ENCODE assay signal across 8 cellular contexts in genomic region chr22:30574095-30574981, GRCh38. TPM values are rescaled to one million over a fixed set of nuclear protein-coding genes. Genes with fewer than 3 reads are reported as not detected.
DNase-seq lines count a peak whose midpoint lies in the region; ATAC-seq and TF ChIP-seq lines count a peak whose summit lies in the region.

GAL3ST1 (minus strand) TSS chr22:30574665; CDS start chr22:30557392, 17,273 bp downstream.

- H3K27ac Mint-ChIP-seq in CD14-positive monocyte (no peak within 1 kb of the TSS), HFFc6 (no peak within 1 kb of the TSS)

- H2AFZ ChIP-seq in HCT116 (ENCODE audit: low read depth, low read length, poor library complexity, severe bottlenecking) = no peak within 1 kb of the TSS

- H4K20me1 ChIP-seq in HCT116 (ENCODE audit: insufficient read depth) = no peaks in the 10 kb centered on the region

- H3K79me2 ChIP-seq in HCT116 (ENCODE audit: insufficient read depth, low read length) = no peaks in the 10 kb centered on the region

- H3K4me1 ChIP-seq in HCT116 (ENCODE audit: control insufficient read depth in 1 of 2, insufficient read depth in 2 of 2, low read length in 2 of 2) (peaks cover 6 to 22% of the 10 kb centered on the region in 2 experiments; a peak in 3 of 4 replicates), ascending aorta (peaks cover 4 to 11% of the 10 kb centered on the region in 2 donors), skeletal muscle satellite cell (ENCODE audit: control insufficient read depth, insufficient read depth, low read length) (peaks cover 16% of the 10 kb centered on the region)

- H3K9ac ChIP-seq in HCT116 (ENCODE audit: low read length) (no peak within 1 kb of the TSS), skeletal muscle satellite cell (ENCODE audit: low read depth, low read length) (peak within 1 kb of the TSS; percentile 53)

- RAD21 ChIA-PET in HCT116 (lab: Charles Lee; ENCODE audit: low non-redundant PET in 1 of 2, low total read pairs in 2 of 2, uncharacterized antibody in 2 of 2, unreplicated experiment in 2 of 2) = no interaction called here

- H3K4me3 Mint-ChIP-seq in CD14-positive monocyte (peak within 1 kb of the TSS in 1 of 2 donors; percentile 73), HFFc6 (no peak within 1 kb of the TSS)

- intact Hi-C loops in HCT116 (cut with micrococcal nuclease) = no loop called here
- intact Hi-C loops in ascending aorta (cut with DNase I) = no loop called here
- intact Hi-C loops in left colon (cut with DNase I, micrococcal nuclease) = no loop called here
- intact Hi-C loops in CD14-positive monocyte (cut with micrococcal nuclease) = no loop called here

- CTCF ChIA-PET in HCT116 (lab: Charles Lee) = no interaction called here

- H3K4me1 Mint-ChIP-seq in CD14-positive monocyte (peaks cover 4% of the 10 kb centered on the region), HFFc6 (ENCODE audit: low read depth) (no peaks in the 10 kb centered on the region)

- H3K27me3 ChIP-seq in HCT116 (ENCODE audit: insufficient read depth, low read length) = no peaks in the 10 kb centered on the region
- H3K27me3 ChIP-seq in ascending aorta = no peaks in the 10 kb centered on the region
- H3K27me3 ChIP-seq in skeletal muscle satellite cell (ENCODE audit: control insufficient read depth, insufficient read depth, low read length) = peaks cover 8% of the 10 kb centered on the region

- TF ChIP-seq CTCF in HCT116 (IDR thresholded peaks at IDR 0.05 in 2 of 3, conservative IDR thresholded peaks at IDR 0.05 in 1 of 3; ENCODE audit: borderline replicate concordance in 1 of 3, insufficient read depth in 1 of 3, low read depth in 2 of 3, low read length in 2 of 3) (no peak), ascending aorta (IDR thresholded peaks at IDR 0.05) (no peak), CD14-positive monocyte (IDR thresholded peaks at IDR 0.05) (no peak), HFFc6 (IDR thresholded peaks at IDR 0.05) (no peak)

- no peak within 1 kb of the TSS for H3K27ac ChIP-seq in HCT116 (ENCODE audit: low read depth, low read length)
- peak within 1 kb of the TSS; percentile 50 to 75 for H3K27ac ChIP-seq in ascending aorta

- H3K9me3 Mint-ChIP-seq in CD14-positive monocyte (peaks cover 0 to 2% (median 0%) of the 10 kb centered on the region in 7 donors), HFFc6 (no peaks in the 10 kb centered on the region)

- DNase-seq in HCT116 (ENCODE audit: low read depth, low spot score) = no peak
- no peak for DNase-seq in ascending aorta (ENCODE audit: low spot score in 2 of 2)
- peak; percentile 63 to 77 for DNase-seq in left colon
- no peak for DNase-seq in activated CD4-positive, CD25-positive, alpha-beta regulatory T cell treated with anti-CD3 and anti-CD28 coated beads, Interleukin-2, amount 50 U/mL, for 72 hours
- DNase-seq in CD14-positive monocyte (ENCODE audit: low spot score) = no peak
- DNase-seq in HFFc6 = no peak
- DNase-seq in DMS114 treated with DMSO at 0.1 percent for 48 hours (lab: John Stamatoyannopoulos, UW; ENCODE audit: unreplicated experiment) = no peak

- H3K4me2 ChIP-seq in HCT116 (ENCODE audit: low read length) (peak within 1 kb of the TSS; percentile 38), skeletal muscle satellite cell (ENCODE audit: low read length) (peak within 1 kb of the TSS; percentile 55)

- peaks cover 20 to 32% of the 10 kb centered on the region in 2 experiments; a peak in 3 of 4 replicates for H3K36me3 ChIP-seq in HCT116 (ENCODE audit: control insufficient read depth in 1 of 2, insufficient read depth in 2 of 2, low read length in 2 of 2)
- peaks cover 37% of the 10 kb centered on the region in 2 donors for H3K36me3 ChIP-seq in ascending aorta
- peaks cover 36% of the 10 kb centered on the region for H3K36me3 ChIP-seq in skeletal muscle satellite cell (ENCODE audit: insufficient read depth, low read length)

- H3K36me3 Mint-ChIP-seq in CD14-positive monocyte (peaks cover 38 to 44% of the 10 kb centered on the region in 2 donors), HFFc6 (ENCODE audit: low read depth) (peaks cover 12% of the 10 kb centered on the region; the same call in 1 of the 2 replicates)

- BruUV-seq in HCT116 (replicated peaks; lab: Mats Ljungman, UMichigan) = no TSS peak

- ATAC-seq in HCT116 (peak; percentile 28), left colon (peak; percentile 81)

- no peaks in the 10 kb centered on the region for H3K9me2 ChIP-seq in HCT116 (ENCODE audit: insufficient read depth)

- POLR2A ChIA-PET in HCT116 (lab: Charles Lee) = no interaction called here

- H3K9me3 ChIP-seq in HCT116 (ENCODE audit: control insufficient read depth in 1 of 2, insufficient read depth in 1 of 2, low read depth in 1 of 2, low read length in 2 of 2) (no peaks in the 10 kb centered on the region), ascending aorta (no peaks in the 10 kb centered on the region), skeletal muscle satellite cell (replicated peaks; ENCODE audit: low read length) (no peaks in the 10 kb centered on the region)

- no peak for TF ChIP-seq RAD21 in HCT116 (IDR thresholded peaks at IDR 0.05; ENCODE audit: low read depth)

- no peak for TF ChIP-seq POLR2A in HCT116 (IDR thresholded peaks at IDR 0.05; ENCODE audit: borderline replicate concordance, extremely low read depth, insufficient read depth, insufficient read length)

- no peak within 1 kb of the TSS for H3K4me3 ChIP-seq in HCT116 (replicated peaks in 1 of 2; ENCODE audit: low read depth in 1 of 2, low read length in 2 of 2)
- peak within 1 kb of the TSS; percentile 4 to 66 for H3K4me3 ChIP-seq in ascending aorta
- H3K4me3 ChIP-seq in skeletal muscle satellite cell (ENCODE audit: low read length) = no peak within 1 kb of the TSS

- H3K27me3 Mint-ChIP-seq in CD14-positive monocyte (ENCODE audit: low read depth in 3 of 3) = peaks cover 21 to 24% (median 23%) of the 10 kb centered on the region in 3 donors
- H3K27me3 Mint-ChIP-seq in HFFc6 (ENCODE audit: insufficient read depth) = peaks cover 9% of the 10 kb centered on the region

TF ChIP-seq in HCT116, 20 proteins besides CTCF, POLR2A, EP300 and RAD21:
- TF ChIP-seq TCF7L2 (IDR thresholded peaks at IDR 0.05; ENCODE audit: borderline replicate concordance, extremely low read depth, insufficient read depth, insufficient read length) (no peak), SRF (IDR thresholded peaks at IDR 0.05; ENCODE audit: low read depth) (no peak), EZH2phosphoT487 (IDR thresholded peaks at IDR 0.05; ENCODE audit: borderline replicate concordance) (no peak), CBX3 (IDR thresholded peaks at IDR 0.05; ENCODE audit: low read depth) (no peak), ZBTB33 (IDR thresholded peaks at IDR 0.05; ENCODE audit: extremely low read depth, insufficient replicate concordance, low read length) (no peak), EGR1 (IDR thresholded peaks at IDR 0.05; ENCODE audit: low read depth) (no peak), EZH2 (IDR thresholded peaks at IDR 0.05) (no peak), ELF1 (IDR thresholded peaks at IDR 0.05; ENCODE audit: borderline replicate concordance, low read depth) (no peak), SIN3A (IDR thresholded peaks at IDR 0.05; ENCODE audit: low read depth) (no peak), MAX (IDR thresholded peaks at IDR 0.05) (no peak), ATF3 (IDR thresholded peaks at IDR 0.05) (no peak)

RNA-seq across cellular contexts. Expression of gene GAL3ST1, which starts in this region (rescaled TPM):
- total RNA-seq in HCT116 (2021; ENCODE audit: unreplicated experiment) = 2.1 TPM
- polyA plus RNA-seq in HCT116 (2012) = 2.7 and 3.6 TPM in 2 replicates
- not detected for total RNA-seq in ascending aorta
- 10 to 100 TPM; 12.1 to 17.4 TPM for total RNA-seq in left colon
- total RNA-seq in skeletal muscle satellite cell (2012; rRNA removed) = 0.22 TPM in 1 of 2 replicates, not detected in the other
- not detected for polyA plus RNA-seq in CD14-positive monocyte
- not detected for total RNA-seq in HFFc6 (2021; fragmentation: NEBNext Ultra II Directional; extraction: Animal tissue kit (Norgen Biotek cat#: 25700))

Comparison
In these comparisons a context has a peak if more than half of its experiments do, and no peak if none do; other contexts are left out.
1. DNase-seq: peak in left colon (2 of 2); none in HCT116 (single experiment), ascending aorta (0 of 2), activated CD4-positive, CD25-positive, alpha-beta regulatory T cell treated with anti-CD3 and anti-CD28 coated beads, Interleukin-2, amount 50 U/mL, for 72 hours (single experiment), CD14-positive monocyte (single experiment), HFFc6 (single experiment) and DMS114 treated with DMSO at 0.1 percent for 48 hours (single experiment).
2. H3K4me3 ChIP-seq: peak in ascending aorta (2 of 2); none in HCT116 (0 of 2) and skeletal muscle satellite cell (single experiment).